18 cellular contexts compared by ENCODE assay signal in genomic region chr9:14342746-14343145, GRCh38. TPM values are rescaled to one million over a fixed set of nuclear protein-coding genes. Genes with fewer than 3 reads are reported as not detected.
"Had no signal": no experiment of that assay in that cellular context is flagged by ENCODE, and none has a peak within 500 bp of the region (broad histone marks: within the 10 kb centered on the region; RNA-seq: fewer than 3 reads in every experiment).

No MANE protein-coding gene starts in this region.

- H3K4me3 ChIP-seq: SJSA1, spleen, thyroid gland had no signal

- H3K9me3 ChIP-seq: SJSA1, spleen, thyroid gland had no signal

- H3K27ac ChIP-seq: SJSA1, spleen had no signal

- H3K36me3 ChIP-seq: SJSA1, spleen, thyroid gland had no signal

- DNase-seq: activated CD4-positive, alpha-beta memory T cell treated with anti-CD3 and anti-CD28 coated beads for 36 hours; activated CD4-positive, alpha-beta T cell treated with anti-CD3 and anti-CD28 coated beads for 4 hours; activated CD4-positive, CD25-positive, alpha-beta regulatory T cell; activated naive CD4-positive, alpha-beta T cell treated with anti-CD3 and anti-CD28 coated beads for 36 hours; activated naive CD8-positive, alpha-beta T cell treated with anti-CD3 and anti-CD28 coated beads, Interleukin-2, amount 10 ng/mL, durations not matched to agents 7 days and 5 days; activated T-cell treated with anti-CD3 and anti-CD28 coated beads, Interleukin-2, amount 50 U/mL, for 48 hours; effector memory CD8-positive, alpha-beta T cell; immature natural killer cell; kidney glomerular epithelial cell; mesenchymal stem cell; naive B cell; occipital lobe; spleen; stimulated activated CD4-positive, alpha-beta T cell treated with anti-CD3 and anti-CD28 coated beads, Interleukin-4, amount 100 ng/mL, for 1 hour; stimulated activated naive CD4-positive, alpha-beta T cell had no signal

- ATAC-seq: effector memory CD8-positive, alpha-beta T cell had no signal

- H3K27me3 ChIP-seq: SJSA1, thyroid gland had no signal

RNA-seq across cellular contexts. Expression of gene NFIB, which starts 28.8 kb away (rescaled TPM):
- total RNA-seq: activated CD4-positive, alpha-beta memory T cell treated with anti-CD3 and anti-CD28 coated beads for 36 hours; activated naive CD4-positive, alpha-beta T cell treated with anti-CD3 and anti-CD28 coated beads for 36 hours; activated naive CD8-positive, alpha-beta T cell treated with anti-CD3 and anti-CD28 coated beads, Interleukin-2, amount 10 ng/mL, durations not matched to agents 7 days and 5 days; T-helper 1 cell treated with Interleukin-12 subunit alpha and Interleukin-12 subunit beta and Interleukin-4 antibody, amounts not matched to agents 30 ng/mL and 1 ng/mL, for 36 hours had no signal
- polyA plus RNA-seq: immature natural killer cell had no signal
